ENCODE assay signal across 8 cellular contexts in the genomic region with DNA sequence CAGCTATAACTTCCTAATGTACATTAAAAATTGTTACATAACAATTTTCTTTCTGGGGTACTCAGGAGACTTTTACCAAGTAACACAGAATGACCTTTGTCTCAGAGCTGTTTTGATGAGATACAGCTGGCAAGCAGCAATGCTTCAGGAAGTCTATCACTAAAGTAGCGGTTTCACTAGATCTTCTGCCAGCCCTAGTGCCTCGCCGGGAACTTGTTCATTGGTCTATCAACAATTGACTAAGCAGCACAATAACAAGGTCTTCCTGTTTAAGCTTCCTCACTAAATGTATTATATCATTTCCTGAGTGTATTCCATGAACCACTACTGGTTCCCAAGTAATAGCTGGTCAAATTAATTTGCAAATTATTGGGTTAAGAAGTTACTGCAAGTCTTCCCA.
DNase-seq lines count a peak whose midpoint lies in the region; ATAC-seq and TF ChIP-seq lines count a peak whose summit lies in the region.

No MANE protein-coding gene starts in this region.

- peak; percentile 83 for ATAC-seq in GM19025 (IDR thresholded peaks at IDR 0.05; ENCODE audit: low read depth, unreplicated experiment)
- ATAC-seq in HG03432 (IDR thresholded peaks at IDR 0.05; ENCODE audit: unreplicated experiment) = peak; percentile 87

- no peak for TF ChIP-seq CTCF in foreskin fibroblast (IDR thresholded peaks at IDR 0.05; ENCODE audit: low read depth, low read length)

- DNase-seq in activated CD8-positive, alpha-beta memory T cell treated with anti-CD3 and anti-CD28 coated beads for 4 hours (ENCODE audit: low read depth in 2 of 2) = peak; percentile 19 to 20
- DNase-seq in foreskin fibroblast = peak; percentile 61 to 71
- DNase-seq in stimulated activated CD8-positive, alpha-beta memory T cell treated with anti-CD3 and anti-CD28 coated beads, Interleukin-2, amount 100 ng/mL, for 1 hour (ENCODE audit: low read depth in 2 of 2) = peak; percentile 11 to 33
- DNase-seq in amygdala (lab: John Stamatoyannopoulos, UW) = no peak
- no peak for DNase-seq in NCI-H1436 treated with DMSO at 0.1 percent for 48 hours (lab: John Stamatoyannopoulos, UW)
- no peak for DNase-seq in HuH-7 (ENCODE audit: low spot score)

- no peak overlapping the region for H3K4me3 ChIP-seq in foreskin fibroblast (ENCODE audit: low read depth in 1 of 2, low read length in 2 of 2)

Comparison
In these comparisons a context has a peak if more than half of its experiments do, and no peak if none do; other contexts are left out.
1. DNase-seq: peak in activated CD8-positive, alpha-beta memory T cell treated with anti-CD3 and anti-CD28 coated beads for 4 hours (2 of 2), foreskin fibroblast (2 of 2) and stimulated activated CD8-positive, alpha-beta memory T cell treated with anti-CD3 and anti-CD28 coated beads, Interleukin-2, amount 100 ng/mL, for 1 hour (2 of 2); none in amygdala (0 of 56), NCI-H1436 treated with DMSO at 0.1 percent for 48 hours (single experiment) and HuH-7 (single experiment).